ENCODE assay signal across 11 cellular contexts in genomic region chr2:211867845-211868361, GRCh38.
DNase-seq lines count a peak whose midpoint lies in the region; ATAC-seq, FAIRE-seq and TF ChIP-seq lines count a peak whose summit lies in the region.
"Had no signal": no experiment of that assay in that cellular context is flagged by ENCODE, and none has a peak within 500 bp of the region (broad histone marks: within the 10 kb centered on the region; RNA-seq: fewer than 3 reads in every experiment).

No MANE protein-coding gene starts in this region.

- intact Hi-C loops in dorsolateral prefrontal cortex (cut with DNase I), result no loop called here

- H3K27me3 ChIP-seq in dorsolateral prefrontal cortex, result no peaks in the 10 kb centered on the region

- ATAC-seq in GM18502 (IDR thresholded peaks at IDR 0.05; ENCODE audit: poor library complexity, unreplicated experiment), result peak; percentile 97
- peak; percentile 97 for ATAC-seq in GM21723 (IDR thresholded peaks at IDR 0.05; ENCODE audit: unreplicated experiment)
- peak; percentile 92 for ATAC-seq in HG03520 (IDR thresholded peaks at IDR 0.05; ENCODE audit: unreplicated experiment)

- FAIRE-seq in RCC 7860 (lab: Jason Lieb, UNC), result no peak
- FAIRE-seq: frontal cortex had no signal

- in situ Hi-C loops in G401 (cut with HindIII; ENCODE audit: low sequenced_read_pairs), result no loop called here

- no peak for TF ChIP-seq CTCF in dorsolateral prefrontal cortex (IDR thresholded peaks at IDR 0.05 in 54 of 56, conservative IDR thresholded peaks at IDR 0.05 in 2 of 56; ENCODE audit: low read depth in 1 of 56, partially characterized antibody in 56 of 56)

- no peak overlapping the region for H3K27ac ChIP-seq in dorsolateral prefrontal cortex

- no peak overlapping the region for H3K4me3 ChIP-seq in dorsolateral prefrontal cortex

- peak; percentile 12 for DNase-seq in fibroblast of the conjunctiva (ENCODE audit: low read depth)
- no peak for DNase-seq in dorsolateral prefrontal cortex
- DNase-seq in G401 (ENCODE audit: low spot score), result no peak
- DNase-seq in RCC 7860 (ENCODE audit: low spot score), result no peak
- no peak for DNase-seq in anterior cingulate cortex (lab: John Stamatoyannopoulos, UW)
- DNase-seq: activated CD8-positive, alpha-beta memory T cell treated with anti-CD3 and anti-CD28 coated beads, Interleukin-2, amount 50 U/mL, for 48 hours; NCI-H526 had no signal
